In genomic region chr5:140402258-140403074, GRCh38 we compare ENCODE assay signal across 1 cellular context.
TF ChIP-seq lines count a peak whose summit lies in the region.

No MANE protein-coding gene starts in this region.

TF ChIP-seq in HepG2, 621 proteins besides CTCF, POLR2A, EP300 and RAD21 (continued from another document and continues in another):
- TF ChIP-seq ARID4A (CRISPR knock-in tag; IDR thresholded peaks at IDR 0.05; ENCODE audit: borderline replicate concordance), result peak; percentile 52
- TF ChIP-seq IRF2 (CRISPR knock-in tag; IDR thresholded peaks at IDR 0.05), result 0 out of 2 replicates have a peak, but pooled peaks have one; percentile 22
- TF ChIP-seq ZNF687 (CRISPR knock-in tag; IDR thresholded peaks at IDR 0.05), result peak; percentile 58
- TF ChIP-seq, protein P1, sequence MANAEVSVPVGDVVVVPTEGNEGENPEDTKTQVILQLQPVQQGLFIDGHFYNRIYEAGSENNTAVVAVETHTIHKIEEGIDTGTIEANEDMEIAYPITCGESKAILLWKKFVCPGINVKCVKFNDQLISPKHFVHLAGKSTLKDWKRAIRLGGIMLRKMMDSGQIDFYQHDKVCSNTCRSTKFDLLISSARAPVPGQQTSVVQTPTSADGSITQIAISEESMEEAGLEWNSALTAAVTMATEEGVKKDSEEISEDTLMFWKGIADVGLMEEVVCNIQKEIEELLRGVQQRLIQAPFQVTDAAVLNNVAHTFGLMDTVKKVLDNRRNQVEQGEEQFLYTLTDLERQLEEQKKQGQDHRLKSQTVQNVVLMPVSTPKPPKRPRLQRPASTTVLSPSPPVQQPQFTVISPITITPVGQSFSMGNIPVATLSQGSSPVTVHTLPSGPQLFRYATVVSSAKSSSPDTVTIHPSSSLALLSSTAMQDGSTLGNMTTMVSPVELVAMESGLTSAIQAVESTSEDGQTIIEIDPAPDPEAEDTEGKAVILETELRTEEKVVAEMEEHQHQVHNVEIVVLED (CRISPR knock-in tag; IDR thresholded peaks at IDR 0.05; ENCODE audit: borderline replicate concordance), result no peak
- peak; percentile 65; the same call in 1 of the 2 replicates for TF ChIP-seq ZNF83 (CRISPR knock-in tag; IDR thresholded peaks at IDR 0.05; ENCODE audit: borderline replicate concordance)
- no peak for TF ChIP-seq MAFK (conservative IDR thresholded peaks at IDR 0.05 in 1 of 2, IDR thresholded peaks at IDR 0.05 in 1 of 2; ENCODE audit: low read length in 2 of 2)
- no peak; the same call in 1 of the 2 replicates for TF ChIP-seq LBX2 (CRISPR knock-in tag; IDR thresholded peaks at IDR 0.05; ENCODE audit: borderline replicate concordance)
- TF ChIP-seq LCORL (IDR thresholded peaks at IDR 0.05), result no peak
- no peak for TF ChIP-seq LCORL (CRISPR knock-in tag; IDR thresholded peaks at IDR 0.05)
- TF ChIP-seq AGO2 (optimal IDR thresholded peaks at IDR 0.05; ENCODE audit: low read depth, low read length), result peak; percentile 71
- peak; percentile 20; the same call in 1 of the 2 replicates for TF ChIP-seq KDM5A (IDR thresholded peaks at IDR 0.05; ENCODE audit: borderline replicate concordance, low read length)
- no peak for TF ChIP-seq NCOA2 (CRISPR knock-in tag; IDR thresholded peaks at IDR 0.05)
- TF ChIP-seq ZNF7 (CRISPR knock-in tag; IDR thresholded peaks at IDR 0.05), result no peak
- TF ChIP-seq, protein P2, sequence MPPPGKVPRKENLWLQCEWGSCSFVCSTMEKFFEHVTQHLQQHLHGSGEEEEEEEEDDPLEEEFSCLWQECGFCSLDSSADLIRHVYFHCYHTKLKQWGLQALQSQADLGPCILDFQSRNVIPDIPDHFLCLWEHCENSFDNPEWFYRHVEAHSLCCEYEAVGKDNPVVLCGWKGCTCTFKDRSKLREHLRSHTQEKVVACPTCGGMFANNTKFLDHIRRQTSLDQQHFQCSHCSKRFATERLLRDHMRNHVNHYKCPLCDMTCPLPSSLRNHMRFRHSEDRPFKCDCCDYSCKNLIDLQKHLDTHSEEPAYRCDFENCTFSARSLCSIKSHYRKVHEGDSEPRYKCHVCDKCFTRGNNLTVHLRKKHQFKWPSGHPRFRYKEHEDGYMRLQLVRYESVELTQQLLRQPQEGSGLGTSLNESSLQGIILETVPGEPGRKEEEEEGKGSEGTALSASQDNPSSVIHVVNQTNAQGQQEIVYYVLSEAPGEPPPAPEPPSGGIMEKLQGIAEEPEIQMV (CRISPR knock-in tag; IDR thresholded peaks at IDR 0.05; ENCODE audit: low read depth), result peak; percentile 42; the same call in 1 of the 2 replicates
- no peak; the same call in 1 of the 2 replicates for TF ChIP-seq ZNF761 (CRISPR knock-in tag; conservative IDR thresholded peaks at IDR 0.05)
- TF ChIP-seq SMC3 (IDR thresholded peaks at IDR 0.05; ENCODE audit: low read length), result no peak
- no peak for TF ChIP-seq FIP1L1 (IDR thresholded peaks at IDR 0.05; ENCODE audit: borderline replicate concordance, insufficient read depth, low read depth, low read length)
- no peak for TF ChIP-seq FOSL1 (CRISPR knock-in tag; IDR thresholded peaks at IDR 0.05; ENCODE audit: borderline replicate concordance)
- TF ChIP-seq MBNL3 (CRISPR knock-in tag; conservative IDR thresholded peaks at IDR 0.05), result no peak
- TF ChIP-seq ZFP41 (CRISPR knock-in tag; IDR thresholded peaks at IDR 0.05; ENCODE audit: borderline replicate concordance), result no peak
- TF ChIP-seq KAT8 (CRISPR knock-in tag; IDR thresholded peaks at IDR 0.05), result peak; percentile 59; the same call in 1 of the 2 replicates
- TF ChIP-seq ZNF3 (CRISPR knock-in tag; IDR thresholded peaks at IDR 0.05), result no peak; the same call in 1 of the 2 replicates
- TF ChIP-seq GZF1 (CRISPR knock-in tag; IDR thresholded peaks at IDR 0.05), result no peak; the same call in 1 of the 2 replicates
- TF ChIP-seq KDM3A (CRISPR knock-in tag; IDR thresholded peaks at IDR 0.05; ENCODE audit: low read depth), result no peak
- no peak for TF ChIP-seq ETV6 (CRISPR knock-in tag; conservative IDR thresholded peaks at IDR 0.05)
- TF ChIP-seq ZNF589 (CRISPR knock-in tag; conservative IDR thresholded peaks at IDR 0.05), result no peak
- no peak; the same call in 1 of the 2 replicates for TF ChIP-seq MXD3 (CRISPR knock-in tag; IDR thresholded peaks at IDR 0.05)
- no peak for TF ChIP-seq ZNF143 (CRISPR knock-in tag; IDR thresholded peaks at IDR 0.05)
- no peak for TF ChIP-seq ARID2 (CRISPR knock-in tag; IDR thresholded peaks at IDR 0.05; ENCODE audit: borderline replicate concordance)
- TF ChIP-seq SP5 (CRISPR knock-in tag; IDR thresholded peaks at IDR 0.05; ENCODE audit: borderline replicate concordance, low read depth), result peak; percentile 50; the same call in 1 of the 2 replicates
- no peak for TF ChIP-seq ZNF615 (CRISPR knock-in tag; IDR thresholded peaks at IDR 0.05; ENCODE audit: borderline replicate concordance)
- no peak for TF ChIP-seq ETV5 (CRISPR knock-in tag; IDR thresholded peaks at IDR 0.05; ENCODE audit: borderline replicate concordance)
- peak; percentile 81 for TF ChIP-seq SIN3A (IDR thresholded peaks at IDR 0.05; ENCODE audit: borderline replicate concordance, low read depth, low read length)
- TF ChIP-seq YEATS4 (CRISPR knock-in tag; IDR thresholded peaks at IDR 0.05; ENCODE audit: borderline replicate concordance), result peak; percentile 55; the same call in 1 of the 2 replicates
- no peak for TF ChIP-seq SRSF4 (IDR thresholded peaks at IDR 0.05; ENCODE audit: low read depth, low read length, poor library complexity, severe bottlenecking)
- TF ChIP-seq ZNF550 (CRISPR knock-in tag; IDR thresholded peaks at IDR 0.05; ENCODE audit: borderline replicate concordance), result peak; percentile 60; the same call in 1 of the 2 replicates
- no peak for TF ChIP-seq ZSCAN31 (CRISPR knock-in tag; IDR thresholded peaks at IDR 0.05; ENCODE audit: low read depth)
- no peak; the same call in 1 of the 2 replicates for TF ChIP-seq FOXA3 (CRISPR knock-in tag; IDR thresholded peaks at IDR 0.05)
- TF ChIP-seq ZNF891 (CRISPR knock-in tag; IDR thresholded peaks at IDR 0.05), result no peak
- no peak for TF ChIP-seq SKI (IDR thresholded peaks at IDR 0.05; ENCODE audit: partially characterized antibody)
- peak; percentile 84; the same call in 1 of the 2 replicates for TF ChIP-seq ZNF567 (CRISPR knock-in tag; IDR thresholded peaks at IDR 0.05; ENCODE audit: borderline replicate concordance)
- TF ChIP-seq HMGXB4 (CRISPR knock-in tag; IDR thresholded peaks at IDR 0.05; ENCODE audit: borderline replicate concordance in 1 of 2, low read depth in 1 of 2), result peak in 1 of 2 experiments; percentile 64; a peak in 2 of 4 replicates
- TF ChIP-seq ARID3A (IDR thresholded peaks at IDR 0.05; ENCODE audit: low read depth, low read length), result no peak
- peak; percentile 61 for TF ChIP-seq YY1 (IDR thresholded peaks at IDR 0.05; ENCODE audit: insufficient read depth, insufficient replicate concordance, low read depth, low read length)
- TF ChIP-seq CHCHD3 (CRISPR knock-in tag; IDR thresholded peaks at IDR 0.05), result no peak
- 0 out of 2 replicates have a peak, but pooled peaks have one; percentile 12 for TF ChIP-seq WIZ (CRISPR knock-in tag; IDR thresholded peaks at IDR 0.05)
- no peak for TF ChIP-seq ZNF678 (CRISPR knock-in tag; IDR thresholded peaks at IDR 0.05)
- TF ChIP-seq, protein P3, sequence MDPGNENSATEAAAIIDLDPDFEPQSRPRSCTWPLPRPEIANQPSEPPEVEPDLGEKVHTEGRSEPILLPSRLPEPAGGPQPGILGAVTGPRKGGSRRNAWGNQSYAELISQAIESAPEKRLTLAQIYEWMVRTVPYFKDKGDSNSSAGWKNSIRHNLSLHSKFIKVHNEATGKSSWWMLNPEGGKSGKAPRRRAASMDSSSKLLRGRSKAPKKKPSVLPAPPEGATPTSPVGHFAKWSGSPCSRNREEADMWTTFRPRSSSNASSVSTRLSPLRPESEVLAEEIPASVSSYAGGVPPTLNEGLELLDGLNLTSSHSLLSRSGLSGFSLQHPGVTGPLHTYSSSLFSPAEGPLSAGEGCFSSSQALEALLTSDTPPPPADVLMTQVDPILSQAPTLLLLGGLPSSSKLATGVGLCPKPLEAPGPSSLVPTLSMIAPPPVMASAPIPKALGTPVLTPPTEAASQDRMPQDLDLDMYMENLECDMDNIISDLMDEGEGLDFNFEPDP (CRISPR knock-in tag; conservative IDR thresholded peaks at IDR 0.05), result 0 out of 2 replicates have a peak, but pooled peaks have one; percentile 77
